ENCODE assay signal across 8 cellular contexts in genomic region chr11:64742940-64743590, GRCh38. TPM values are rescaled to one million over a fixed set of nuclear protein-coding genes. Genes with fewer than 3 reads are reported as not detected.
DNase-seq lines count a peak whose midpoint lies in the region; ATAC-seq, FAIRE-seq and TF ChIP-seq lines count a peak whose summit lies in the region.

No MANE protein-coding gene starts in this region.

- H3K27ac ChIP-seq in HepG2 (ENCODE audit: extremely low read length, insufficient read depth, low read length), result no peak overlapping the region

- FAIRE-seq in HepG2 (lab: Jason Lieb, UNC), result no peak

- no peaks in the 10 kb centered on the region for H3K9me3 ChIP-seq in HepG2 (ENCODE audit: low read length)

- intact Hi-C loops in HepG2 (cut with micrococcal nuclease; ENCODE audit: unreplicated experiment), result no loop called here

- in situ Hi-C loops in KBM-7 (cut with MboI; ENCODE audit: low pct_unique_long_range_greater_than_20kb, low sequenced_read_pairs) (no loop called here), HepG2 (cut with HindIII; ENCODE audit: extremely low pct_ligation_motif_present, low pct_unique_long_range_greater_than_20kb) (no loop called here)

- no peak overlapping the region for H2AFZ ChIP-seq in HepG2 (ENCODE audit: low read length)

- no peak overlapping the region for H3K9ac ChIP-seq in HepG2 (ENCODE audit: insufficient read depth, low read depth, low read length)

- no TSS peak for BruUV-seq in HepG2 (replicated peaks; lab: Mats Ljungman, UMichigan)

- H3K27me3 ChIP-seq in HepG2 (ENCODE audit: control insufficient read depth in 1 of 2, insufficient read depth in 2 of 2, low read length in 2 of 2), result peaks cover 14 to 79% of the 10 kb centered on the region in 2 experiments

- peak; percentile 49 for DNase-seq in ELR (ENCODE audit: low read depth)
- peak; percentile 76 for DNase-seq in KBM-7
- DNase-seq in activated CD4-positive, CD25-positive, alpha-beta regulatory T cell treated with anti-CD3 and anti-CD28 coated beads, Interleukin-2, amount 50 U/mL, for 72 hours, result peak; percentile 87
- DNase-seq in choroid plexus epithelial cell (ENCODE audit: low read depth), result peak; percentile 92
- no peak for DNase-seq in HepG2 (ENCODE audit: low spot score)
- DNase-seq in stimulated activated CD4-positive, alpha-beta T cell treated with anti-CD3 and anti-CD28 coated beads, Interleukin-4, amount 100 ng/mL, for 4 hours, result peak; percentile 65 to 80

- ATAC-seq in HepG2 (peak; percentile 74), GM21737 (IDR thresholded peaks at IDR 0.05; ENCODE audit: unreplicated experiment) (no peak), GM19328 (IDR thresholded peaks at IDR 0.05; ENCODE audit: unreplicated experiment) (no peak)

- CTCF ChIA-PET in HepG2 (lab: Yijun Ruan, JAX; ENCODE audit: low intra/inter-chr PET ratio, low total read pairs), result interaction anchor here (2.8 kb wide), 1 partner anchor 55 kb away, joined by 23 read pairs; no protein-coding TSS in a partner anchor

- TF ChIP-seq CTCF in choroid plexus epithelial cell (conservative IDR thresholded peaks at IDR 0.05; ENCODE audit: low read depth, low read length) (peak; percentile 65), HepG2 (CRISPR knock-in tag; IDR thresholded peaks at IDR 0.05) (peak; percentile 84)

- H3K4me3 ChIP-seq in choroid plexus epithelial cell (ENCODE audit: low read depth, low read length) (peak overlapping the region; percentile 73), HepG2 (replicated peaks in 1 of 3; ENCODE audit: insufficient read depth in 1 of 3, low read depth in 2 of 3, low read length in 3 of 3) (peak overlapping the region; percentile 43 to 74 (median 59))

- peak; percentile 75 for TF ChIP-seq RAD21 in HepG2 (CRISPR knock-in tag; IDR thresholded peaks at IDR 0.05)

- H3K79me2 ChIP-seq in HepG2 (ENCODE audit: insufficient read depth, low read length), result no peaks in the 10 kb centered on the region

- TF ChIP-seq EP300 in HepG2 (IDR thresholded peaks at IDR 0.05; ENCODE audit: low read depth in 2 of 2, low read length in 2 of 2) (no peak), HepG2 (CRISPR knock-in tag; IDR thresholded peaks at IDR 0.05; ENCODE audit: borderline replicate concordance) (no peak)

- POLR2A ChIA-PET in HepG2 (lab: Yijun Ruan, JAX), result no interaction called here

- H3K4me2 ChIP-seq in HepG2 (ENCODE audit: low read depth, low read length), result peak overlapping the region; percentile 82

- 3% methylated on average over 11 of the region's 53 CpGs for WGBS in HepG2 (ENCODE audit: low lambda C conversion rate)

- H4K20me1 ChIP-seq in HepG2 (ENCODE audit: insufficient read depth, low read length), result 0 out of 2 replicates have a peak, but pooled peaks cover 3% of the 10 kb centered on the region

- H3K36me3 ChIP-seq in HepG2 (replicated peaks in 1 of 2; ENCODE audit: control insufficient read depth in 1 of 2, insufficient read depth in 2 of 2, low read length in 2 of 2), result no peaks in the 10 kb centered on the region

- H3K4me1 ChIP-seq in HepG2 (ENCODE audit: insufficient read depth, low read length), result peaks cover 36% of the 10 kb centered on the region

- no peak for TF ChIP-seq POLR2A in HepG2 (IDR thresholded peaks at IDR 0.05; ENCODE audit: insufficient read depth in 1 of 2, low read depth in 2 of 2, low read length in 2 of 2)

RNA-seq across cellular contexts. Expression of gene RASGRP2, which starts 0.9 kb away (rescaled TPM):
- not detected in 2 replicates for total RNA-seq in HepG2 (2016; rRNA removed; fragmentation: Illumina TruSeq; extraction: Trizol)
- not detected in 2 replicates for total RNA-seq in HepG2 (2016; cell fraction: cytosol; rRNA removed; fragmentation: Illumina TruSeq; extraction: Trizol; ENCODE audit: low read depth)
- not detected in 2 replicates for total RNA-seq in HepG2 (2016; cell fraction: insoluble cytoplasmic fraction; rRNA removed; fragmentation: Illumina TruSeq; extraction: Trizol)
- not detected in 2 replicates for total RNA-seq in HepG2 (2016; cell fraction: membrane; rRNA removed; fragmentation: Illumina TruSeq; extraction: Trizol)
- total RNA-seq in HepG2 (2016; cell fraction: nucleus; rRNA removed; fragmentation: Illumina TruSeq; extraction: Trizol), result not detected in 2 replicates
- polyA plus RNA-seq in HepG2 (2011; rRNA removed), result 0.18 and 0.61 TPM in 2 replicates
- polyA plus RNA-seq in HepG2 (2011; cell fraction: cytosol; rRNA removed), result 0.23 TPM in 2 replicates
- polyA plus RNA-seq in HepG2 (2011; cell fraction: nucleus; rRNA removed), result 0.54 and 1.5 TPM in 2 replicates
- polyA plus RNA-seq in HepG2 (2012), result 0.38 TPM in 1 of 2 replicates, not detected in the other
- polyA plus RNA-seq in HepG2 (2016; cell fraction: cytosol; fragmentation: Illumina TruSeq; extraction: Trizol; ENCODE audit: low read depth), result 0.26 and 0.27 TPM in 2 replicates
- not detected in 2 replicates for polyA plus RNA-seq in HepG2 (2016; cell fraction: insoluble cytoplasmic fraction; fragmentation: Illumina TruSeq; extraction: Trizol; ENCODE audit: low read depth)
- polyA plus RNA-seq in HepG2 (2016; cell fraction: membrane; fragmentation: Illumina TruSeq; extraction: Trizol; ENCODE audit: low read depth), result 0.30 TPM in 1 of 2 replicates, not detected in the other
- not detected in 2 replicates for polyA plus RNA-seq in HepG2 (2016; cell fraction: nucleus; fragmentation: Illumina TruSeq; extraction: Trizol; ENCODE audit: insufficient read depth, low read depth)
- 0.28 TPM in 1 of 2 replicates, not detected in the other for polyA minus RNA-seq in HepG2 (2011; rRNA and poly(A)+ RNA removed; ENCODE audit: low replicate concordance)
- not detected in 2 replicates for polyA minus RNA-seq in HepG2 (2011; cell fraction: cytosol; rRNA and poly(A)+ RNA removed)
- polyA minus RNA-seq in HepG2 (2011; cell fraction: nucleus; rRNA and poly(A)+ RNA removed), result not detected in 2 replicates

RNA-seq across cellular contexts. Expression of gene PYGM, which starts 16.7 kb away (rescaled TPM):
- 0.11 TPM in 1 of 2 replicates, not detected in the other for total RNA-seq in HepG2 (2016; rRNA removed; fragmentation: Illumina TruSeq; extraction: Trizol)
- not detected in 2 replicates for total RNA-seq in HepG2 (2016; cell fraction: cytosol; rRNA removed; fragmentation: Illumina TruSeq; extraction: Trizol; ENCODE audit: low read depth)
- total RNA-seq in HepG2 (2016; cell fraction: insoluble cytoplasmic fraction; rRNA removed; fragmentation: Illumina TruSeq; extraction: Trizol), result 0.06 TPM in 1 of 2 replicates, not detected in the other
- not detected in 2 replicates for total RNA-seq in HepG2 (2016; cell fraction: membrane; rRNA removed; fragmentation: Illumina TruSeq; extraction: Trizol)
- total RNA-seq in HepG2 (2016; cell fraction: nucleus; rRNA removed; fragmentation: Illumina TruSeq; extraction: Trizol), result 0.13 and 0.16 TPM in 2 replicates
- polyA plus RNA-seq in HepG2 (2011; rRNA removed), result 0.12 and 0.13 TPM in 2 replicates
- polyA plus RNA-seq in HepG2 (2011; cell fraction: cytosol; rRNA removed), result 0.08 and 0.09 TPM in 2 replicates
- polyA plus RNA-seq in HepG2 (2011; cell fraction: nucleus; rRNA removed), result 0.31 and 0.51 TPM in 2 replicates
- 0.19 and 0.24 TPM in 2 replicates for polyA plus RNA-seq in HepG2 (2012)
- not detected in 2 replicates for polyA plus RNA-seq in HepG2 (2016; cell fraction: cytosol; fragmentation: Illumina TruSeq; extraction: Trizol; ENCODE audit: low read depth)
- not detected in 2 replicates for polyA plus RNA-seq in HepG2 (2016; cell fraction: insoluble cytoplasmic fraction; fragmentation: Illumina TruSeq; extraction: Trizol; ENCODE audit: low read depth)
- not detected in 2 replicates for polyA plus RNA-seq in HepG2 (2016; cell fraction: membrane; fragmentation: Illumina TruSeq; extraction: Trizol; ENCODE audit: low read depth)
- polyA plus RNA-seq in HepG2 (2016; cell fraction: nucleus; fragmentation: Illumina TruSeq; extraction: Trizol; ENCODE audit: insufficient read depth, low read depth), result not detected in 2 replicates
- 0.68 and 0.84 TPM in 2 replicates for polyA minus RNA-seq in HepG2 (2011; rRNA and poly(A)+ RNA removed; ENCODE audit: low replicate concordance)
- polyA minus RNA-seq in HepG2 (2011; cell fraction: cytosol; rRNA and poly(A)+ RNA removed), result 0.26 TPM in 1 of 2 replicates, not detected in the other
- polyA minus RNA-seq in HepG2 (2011; cell fraction: nucleus; rRNA and poly(A)+ RNA removed), result 0.62 and 0.77 TPM in 2 replicates

RNA-seq across cellular contexts. Expression of gene NRXN2, which starts 20.1 kb away (rescaled TPM):
- total RNA-seq in HepG2 (2016; rRNA removed; fragmentation: Illumina TruSeq; extraction: Trizol), result not detected in 2 replicates
- total RNA-seq in HepG2 (2016; cell fraction: cytosol; rRNA removed; fragmentation: Illumina TruSeq; extraction: Trizol; ENCODE audit: low read depth), result not detected in 2 replicates
- total RNA-seq in HepG2 (2016; cell fraction: insoluble cytoplasmic fraction; rRNA removed; fragmentation: Illumina TruSeq; extraction: Trizol), result not detected in 2 replicates
- total RNA-seq in HepG2 (2016; cell fraction: membrane; rRNA removed; fragmentation: Illumina TruSeq; extraction: Trizol), result not detected in 2 replicates
- total RNA-seq in HepG2 (2016; cell fraction: nucleus; rRNA removed; fragmentation: Illumina TruSeq; extraction: Trizol), result not detected in 2 replicates
- polyA plus RNA-seq in HepG2 (2011; rRNA removed), result 0.03 TPM in 1 of 2 replicates, not detected in the other
- polyA plus RNA-seq in HepG2 (2011; cell fraction: cytosol; rRNA removed), result 0.08 and 0.14 TPM in 2 replicates
- 0.13 TPM in 1 of 2 replicates, not detected in the other for polyA plus RNA-seq in HepG2 (2011; cell fraction: nucleus; rRNA removed)
- polyA plus RNA-seq in HepG2 (2012), result 0.32 and 0.42 TPM in 2 replicates
- polyA plus RNA-seq in HepG2 (2016; cell fraction: cytosol; fragmentation: Illumina TruSeq; extraction: Trizol; ENCODE audit: low read depth), result not detected in 2 replicates
- polyA plus RNA-seq in HepG2 (2016; cell fraction: insoluble cytoplasmic fraction; fragmentation: Illumina TruSeq; extraction: Trizol; ENCODE audit: low read depth), result 0.07 TPM in 1 of 2 replicates, not detected in the other
- polyA plus RNA-seq in HepG2 (2016; cell fraction: membrane; fragmentation: Illumina TruSeq; extraction: Trizol; ENCODE audit: low read depth), result not detected in 2 replicates
- not detected in 2 replicates for polyA plus RNA-seq in HepG2 (2016; cell fraction: nucleus; fragmentation: Illumina TruSeq; extraction: Trizol; ENCODE audit: insufficient read depth, low read depth)
- polyA minus RNA-seq in HepG2 (2011; rRNA and poly(A)+ RNA removed; ENCODE audit: low replicate concordance), result 1.9 TPM in 1 of 2 replicates, not detected in the other
- not detected in 2 replicates for polyA minus RNA-seq in HepG2 (2011; cell fraction: cytosol; rRNA and poly(A)+ RNA removed)
- polyA minus RNA-seq in HepG2 (2011; cell fraction: nucleus; rRNA and poly(A)+ RNA removed), result not detected in 2 replicates

RNA-seq across cellular contexts. Expression of gene SF1, which starts 35.3 kb away (rescaled TPM):
- total RNA-seq in HepG2 (2016; rRNA removed; fragmentation: Illumina TruSeq; extraction: Trizol), result 42.5 and 70.4 TPM in 2 replicates
- total RNA-seq in HepG2 (2016; cell fraction: cytosol; rRNA removed; fragmentation: Illumina TruSeq; extraction: Trizol; ENCODE audit: low read depth), result 16.0 and 19.1 TPM in 2 replicates
- 36.1 and 70.7 TPM in 2 replicates for total RNA-seq in HepG2 (2016; cell fraction: insoluble cytoplasmic fraction; rRNA removed; fragmentation: Illumina TruSeq; extraction: Trizol)
- total RNA-seq in HepG2 (2016; cell fraction: membrane; rRNA removed; fragmentation: Illumina TruSeq; extraction: Trizol), result 45.9 and 46.6 TPM in 2 replicates
- total RNA-seq in HepG2 (2016; cell fraction: nucleus; rRNA removed; fragmentation: Illumina TruSeq; extraction: Trizol), result 163 and 180 TPM in 2 replicates
- 51.9 and 55.5 TPM in 2 replicates for polyA plus RNA-seq in HepG2 (2011; rRNA removed)
- polyA plus RNA-seq in HepG2 (2011; cell fraction: cytosol; rRNA removed), result 14.3 and 16.0 TPM in 2 replicates
- polyA plus RNA-seq in HepG2 (2011; cell fraction: nucleus; rRNA removed), result 223 and 237 TPM in 2 replicates
- 130 and 151 TPM in 2 replicates for polyA plus RNA-seq in HepG2 (2012)
- 30.5 and 31.3 TPM in 2 replicates for polyA plus RNA-seq in HepG2 (2016; cell fraction: cytosol; fragmentation: Illumina TruSeq; extraction: Trizol; ENCODE audit: low read depth)
- polyA plus RNA-seq in HepG2 (2016; cell fraction: insoluble cytoplasmic fraction; fragmentation: Illumina TruSeq; extraction: Trizol; ENCODE audit: low read depth), result 93.3 and 132 TPM in 2 replicates
- polyA plus RNA-seq in HepG2 (2016; cell fraction: membrane; fragmentation: Illumina TruSeq; extraction: Trizol; ENCODE audit: low read depth), result 63.8 and 66.4 TPM in 2 replicates
- polyA plus RNA-seq in HepG2 (2016; cell fraction: nucleus; fragmentation: Illumina TruSeq; extraction: Trizol; ENCODE audit: insufficient read depth, low read depth), result 426 and 461 TPM in 2 replicates
- polyA minus RNA-seq in HepG2 (2011; rRNA and poly(A)+ RNA removed; ENCODE audit: low replicate concordance), result 77.9 and 101 TPM in 2 replicates
- polyA minus RNA-seq in HepG2 (2011; cell fraction: cytosol; rRNA and poly(A)+ RNA removed), result 31.1 and 32.0 TPM in 2 replicates
- polyA minus RNA-seq in HepG2 (2011; cell fraction: nucleus; rRNA and poly(A)+ RNA removed), result 297 and 338 TPM in 2 replicates

RNA-seq across cellular contexts. Expression of gene MAP4K2, which starts 59.9 kb away (rescaled TPM):
- total RNA-seq in HepG2 (2016; rRNA removed; fragmentation: Illumina TruSeq; extraction: Trizol), result 7.8 and 8.3 TPM in 2 replicates
- total RNA-seq in HepG2 (2016; cell fraction: cytosol; rRNA removed; fragmentation: Illumina TruSeq; extraction: Trizol; ENCODE audit: low read depth), result 3.5 and 4.1 TPM in 2 replicates
- 4.8 and 7.6 TPM in 2 replicates for total RNA-seq in HepG2 (2016; cell fraction: insoluble cytoplasmic fraction; rRNA removed; fragmentation: Illumina TruSeq; extraction: Trizol)
- 10.9 and 11.1 TPM in 2 replicates for total RNA-seq in HepG2 (2016; cell fraction: membrane; rRNA removed; fragmentation: Illumina TruSeq; extraction: Trizol)
- 6.7 and 7.4 TPM in 2 replicates for total RNA-seq in HepG2 (2016; cell fraction: nucleus; rRNA removed; fragmentation: Illumina TruSeq; extraction: Trizol)
- polyA plus RNA-seq in HepG2 (2011; rRNA removed), result 15.5 and 17.6 TPM in 2 replicates
- polyA plus RNA-seq in HepG2 (2011; cell fraction: cytosol; rRNA removed), result 7.7 and 11.1 TPM in 2 replicates
- 71.3 and 101 TPM in 2 replicates for polyA plus RNA-seq in HepG2 (2011; cell fraction: nucleus; rRNA removed)
- 8.7 and 10.1 TPM in 2 replicates for polyA plus RNA-seq in HepG2 (2012)
- polyA plus RNA-seq in HepG2 (2016; cell fraction: cytosol; fragmentation: Illumina TruSeq; extraction: Trizol; ENCODE audit: low read depth), result 5.1 and 6.2 TPM in 2 replicates
- 7.8 and 9.1 TPM in 2 replicates for polyA plus RNA-seq in HepG2 (2016; cell fraction: insoluble cytoplasmic fraction; fragmentation: Illumina TruSeq; extraction: Trizol; ENCODE audit: low read depth)
- 9.5 and 11.8 TPM in 2 replicates for polyA plus RNA-seq in HepG2 (2016; cell fraction: membrane; fragmentation: Illumina TruSeq; extraction: Trizol; ENCODE audit: low read depth)
- 20.0 and 20.1 TPM in 2 replicates for polyA plus RNA-seq in HepG2 (2016; cell fraction: nucleus; fragmentation: Illumina TruSeq; extraction: Trizol; ENCODE audit: insufficient read depth, low read depth)
- 25.9 and 40.8 TPM in 2 replicates for polyA minus RNA-seq in HepG2 (2011; rRNA and poly(A)+ RNA removed; ENCODE audit: low replicate concordance)
- polyA minus RNA-seq in HepG2 (2011; cell fraction: cytosol; rRNA and poly(A)+ RNA removed), result 4.3 and 6.6 TPM in 2 replicates
- 8.7 and 10.9 TPM in 2 replicates for polyA minus RNA-seq in HepG2 (2011; cell fraction: nucleus; rRNA and poly(A)+ RNA removed)
